Comparison of ENCODE assay signal across 8 cellular contexts in the genomic region with DNA sequence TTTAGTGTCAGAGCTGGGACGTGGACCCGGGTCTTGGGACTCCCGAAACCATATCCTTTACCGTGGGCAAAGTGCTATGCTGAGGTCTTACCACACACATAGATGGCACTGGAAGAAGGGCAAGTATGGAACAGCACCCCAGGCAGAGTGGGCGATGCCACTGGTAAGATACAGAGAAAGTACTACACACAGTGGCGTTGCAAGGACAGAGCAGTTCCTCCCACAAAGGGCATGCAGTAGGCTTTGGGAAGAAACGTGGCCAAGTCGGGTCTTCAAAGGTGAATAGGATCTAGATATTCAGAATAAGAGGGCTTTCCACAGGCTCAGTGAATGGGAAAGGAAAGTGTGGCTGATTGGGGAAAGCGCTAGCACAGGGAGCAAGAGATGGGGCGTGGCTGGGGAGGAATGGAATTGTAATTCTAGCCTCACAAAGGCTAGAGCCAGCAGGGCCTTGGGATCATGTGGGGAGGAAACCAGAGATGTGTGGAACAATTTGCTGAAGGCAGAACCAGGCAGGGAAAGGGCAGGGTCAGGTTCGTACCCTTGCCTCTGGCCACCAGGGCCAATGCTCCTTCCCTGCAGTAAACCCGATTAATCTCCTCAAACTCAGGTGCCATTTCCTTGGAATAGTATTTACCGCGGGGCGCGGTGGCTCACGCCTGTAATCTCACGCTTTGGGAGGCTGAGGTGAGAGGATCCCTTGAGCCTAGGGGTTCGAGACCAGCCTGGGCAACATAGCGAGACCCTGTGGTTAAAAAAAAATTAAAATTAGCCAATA. TPM values are rescaled to one million over a fixed set of nuclear protein-coding genes. Genes with fewer than 3 reads are reported as not detected.
DNase-seq lines count a peak whose midpoint lies in the region; ATAC-seq and TF ChIP-seq lines count a peak whose summit lies in the region.

No MANE protein-coding gene starts in this region.

- H3K27ac Mint-ChIP-seq in CD8-positive, alpha-beta T cell, result peak overlapping the region; percentile 100
- peak overlapping the region; percentile 99 to 100 (median 99) for H3K27ac Mint-ChIP-seq in brain

- H3K4me3 ChIP-seq in CD8-positive, alpha-beta T cell (ENCODE audit: low read depth, low read length), result peak overlapping the region; percentile 47
- H3K4me3 ChIP-seq in suprapubic skin, result peak overlapping the region; percentile 74

- H3K36me3 ChIP-seq in CD8-positive, alpha-beta T cell (ENCODE audit: insufficient read depth, low read length), result no peaks in the 10 kb centered on the region
- no peaks in the 10 kb centered on the region for H3K36me3 ChIP-seq in suprapubic skin

- POLR2A ChIA-PET in CD8-positive, alpha-beta T cell (lab: Charles Lee), result interaction anchor here (0.6 to 15.5 kb wide), 12 partner anchors 8 to 209 kb away, joined by 3 to 325 read pairs (median 18); partner anchors contain the start of genes MXD1, PCBP1 and PCYOX1

- peaks cover 7% of the 10 kb centered on the region for H3K36me3 Mint-ChIP-seq in CD8-positive, alpha-beta T cell
- no peaks in the 10 kb centered on the region for H3K36me3 Mint-ChIP-seq in brain

- intact Hi-C loops in CD8-positive, alpha-beta T cell (cut with DNase I, micrococcal nuclease), result loop anchor here in 1 of 2 experiments (2.0 kb wide), 1 partner anchor 14 kb away; no protein-coding TSS in a partner anchor
- intact Hi-C loops in left colon (cut with DNase I, micrococcal nuclease), result no loop called here

- TF ChIP-seq EP300 in suprapubic skin (IDR thresholded peaks at IDR 0.05), result no peak

- H3K9me3 Mint-ChIP-seq in CD8-positive, alpha-beta T cell, result no peaks in the 10 kb centered on the region
- peaks cover 0 to 2% (median 0%) of the 10 kb centered on the region in 5 experiments for H3K9me3 Mint-ChIP-seq in brain

- WGBS in suprapubic skin, result 42% methylated on average over 19 of the region's 20 CpGs

- no peak for DNase-seq in CD8-positive, alpha-beta T cell
- DNase-seq in M059J (ENCODE audit: low read depth), result peak; percentile 45
- peak; percentile 46 to 60 for DNase-seq in left colon
- DNase-seq in suprapubic skin (ENCODE audit: low spot score in 2 of 2), result peak; percentile 83 to 89
- DNase-seq in activated gamma-delta T cell (lab: John Stamatoyannopoulos, UW), result no peak

- no peaks in the 10 kb centered on the region for H3K9me3 ChIP-seq in CD8-positive, alpha-beta T cell (ENCODE audit: low read length)
- H3K9me3 ChIP-seq in suprapubic skin, result no peaks in the 10 kb centered on the region

- no peaks in the 10 kb centered on the region for H3K27me3 ChIP-seq in CD8-positive, alpha-beta T cell (ENCODE audit: insufficient read depth, low read length)
- no peaks in the 10 kb centered on the region for H3K27me3 ChIP-seq in suprapubic skin

- peaks cover 72% of the 10 kb centered on the region for H3K4me1 Mint-ChIP-seq in CD8-positive, alpha-beta T cell (ENCODE audit: low read depth)
- peaks cover 81% of the 10 kb centered on the region for H3K4me1 Mint-ChIP-seq in brain

- H3K4me3 Mint-ChIP-seq in CD8-positive, alpha-beta T cell, result peak overlapping the region; percentile 95
- peak overlapping the region; percentile 49 to 96 (median 89) for H3K4me3 Mint-ChIP-seq in brain

- TF ChIP-seq POLR2A in suprapubic skin (IDR thresholded peaks at IDR 0.05), result no peak

- CTCF ChIA-PET in CD8-positive, alpha-beta T cell (lab: Charles Lee), result interaction anchor here (0.6 to 4.1 kb wide), 10 partner anchors 11 to 235 kb away, joined by 3 to 37 read pairs (median 6); no protein-coding TSS in a partner anchor

- peak overlapping the region; percentile 97 for H3K27ac ChIP-seq in CD8-positive, alpha-beta T cell (ENCODE audit: low read depth, low read length)
- H3K27ac ChIP-seq in suprapubic skin, result peak overlapping the region; percentile 100

- H3K4me1 ChIP-seq in CD8-positive, alpha-beta T cell (ENCODE audit: insufficient read depth, low read length), result peaks cover 64% of the 10 kb centered on the region
- H3K4me1 ChIP-seq in suprapubic skin, result peaks cover 45% of the 10 kb centered on the region

- no peaks in the 10 kb centered on the region for H3K27me3 Mint-ChIP-seq in CD8-positive, alpha-beta T cell (ENCODE audit: low read depth)
- peaks cover 6% of the 10 kb centered on the region for H3K27me3 Mint-ChIP-seq in brain

- no peak for TF ChIP-seq CTCF in CD8-positive, alpha-beta T cell (IDR thresholded peaks at IDR 0.05)
- TF ChIP-seq CTCF in brain (conservative IDR thresholded peaks at IDR 0.05), result no peak
- TF ChIP-seq CTCF in suprapubic skin (IDR thresholded peaks at IDR 0.05), result no peak

- no peak for ATAC-seq in CD8-positive, alpha-beta T cell
- ATAC-seq in left colon (peak; percentile 18), HG03432 (IDR thresholded peaks at IDR 0.05; ENCODE audit: unreplicated experiment) (no peak), GM21576 (IDR thresholded peaks at IDR 0.05; ENCODE audit: unreplicated experiment) (no peak)

RNA-seq across cellular contexts. Expression of gene PCBP1, which starts 36.0 kb away (rescaled TPM):
- total RNA-seq in CD8-positive, alpha-beta T cell, result 100 to 1,000 TPM; 239 to 255 TPM
- 24.5 and 37.7 TPM in 2 replicates for total RNA-seq in M059J (2014; rRNA removed; shearing (Covaris generic))
- polyA plus RNA-seq in brain (ENCODE audit: insufficient read depth, low read depth, low replicate concordance), result 363 TPM
- total RNA-seq in left colon (100 to 1,000 TPM; 263 to 293 TPM), suprapubic skin (100 to 1,000 TPM; 189 to 236 (median 222) TPM)

Comparison
In these comparisons a context has a peak if more than half of its experiments do, and no peak if none do; other contexts are left out.
1. DNase-seq: peak in M059J (single experiment), left colon (2 of 2) and suprapubic skin (2 of 2); none in CD8-positive, alpha-beta T cell (0 of 7) and activated gamma-delta T cell (single experiment).